In the genomic region with DNA sequence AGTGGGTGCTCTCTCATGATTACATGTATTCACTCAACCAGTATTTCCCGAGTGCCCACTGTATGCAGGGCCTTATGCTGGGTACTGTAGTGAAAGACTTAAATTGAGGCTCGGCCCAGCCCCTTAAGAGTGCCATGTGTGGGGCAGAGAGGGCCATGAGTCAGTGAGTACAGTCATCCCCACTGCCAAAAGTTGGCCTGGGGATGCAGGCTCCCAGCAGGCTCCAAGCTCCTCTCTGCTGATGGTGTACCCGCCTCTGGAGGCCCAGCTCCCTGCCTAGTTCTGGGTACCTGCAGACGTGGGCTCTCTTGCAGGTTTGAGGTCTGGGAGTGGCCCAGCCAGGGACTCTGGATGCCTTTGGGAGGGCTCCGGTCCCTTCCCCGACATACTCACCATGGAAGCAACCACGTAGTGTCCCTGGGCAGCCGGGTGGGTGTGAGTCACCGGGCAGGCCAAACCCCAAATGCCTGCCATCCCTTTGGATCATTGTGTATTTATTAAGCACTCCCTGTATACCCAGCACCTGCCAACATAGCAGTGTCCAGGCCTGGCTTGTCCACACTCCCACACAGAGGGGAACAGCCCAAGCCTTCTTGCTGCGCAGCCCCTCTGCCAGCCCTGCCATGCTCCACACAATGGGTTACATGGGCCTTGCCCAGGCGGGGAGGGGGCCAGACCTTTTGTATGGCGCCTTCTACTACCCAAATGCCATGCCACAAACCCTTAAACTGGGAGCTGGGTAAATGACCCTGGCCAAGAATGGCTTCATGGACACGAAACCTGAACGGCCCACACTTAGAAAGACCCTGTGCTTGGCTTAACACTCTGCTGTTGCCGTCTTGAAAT, we compare ENCODE assay signal across 12 cellular contexts.
DNase-seq lines count a peak whose midpoint lies in the region; ATAC-seq, FAIRE-seq and TF ChIP-seq lines count a peak whose summit lies in the region.
"Had no signal": no experiment of that assay in that cellular context is flagged by ENCODE, and none has a peak within 500 bp of the region (broad histone marks: within the 10 kb centered on the region; RNA-seq: fewer than 3 reads in every experiment).

No MANE protein-coding gene starts in this region.

- TF ChIP-seq CTCF in HepG2 (CRISPR knock-in tag; IDR thresholded peaks at IDR 0.05) (no peak), lower leg skin (IDR thresholded peaks at IDR 0.05) (no peak)

- peaks cover 74% of the 10 kb centered on the region for H3K4me1 ChIP-seq in HepG2 (ENCODE audit: insufficient read depth, low read length)

- no peak overlapping the region for H3K4me3 Mint-ChIP-seq in activated CD8-positive, alpha-beta T cell treated with anti-CD3 and anti-CD28 coated beads, Interleukin-2, amount 10 ng/mL, durations not matched to agents 7 days and 5 days

- peaks cover 28% of the 10 kb centered on the region for H3K4me1 Mint-ChIP-seq in activated CD8-positive, alpha-beta T cell treated with anti-CD3 and anti-CD28 coated beads, Interleukin-2, amount 10 ng/mL, durations not matched to agents 7 days and 5 days (ENCODE audit: low read depth)

- H3K9me3 Mint-ChIP-seq in activated CD8-positive, alpha-beta T cell treated with anti-CD3 and anti-CD28 coated beads, Interleukin-2, amount 10 ng/mL, durations not matched to agents 7 days and 5 days (ENCODE audit: insufficient read depth): no peaks in the 10 kb centered on the region
- H3K9me3 Mint-ChIP-seq: activated T-helper 2 cell treated with anti-CD3 and anti-CD28 coated beads, Interferon-gamma antibody, Interleukin-2, Interleukin-4, amounts not matched to agents 10 μg/mL and 5 μg/mL and 100 μg/mL, durations not matched to agents 14 hours and 24 hours and 36 hours had no signal

- H3K4me2 ChIP-seq in HepG2 (ENCODE audit: low read depth, low read length): no peak overlapping the region

- no peak overlapping the region for H2AFZ ChIP-seq in HepG2 (ENCODE audit: low read length)

- TF ChIP-seq EP300 in HepG2 (IDR thresholded peaks at IDR 0.05; ENCODE audit: low read depth in 2 of 2, low read length in 2 of 2): no peak
- TF ChIP-seq EP300 in HepG2 (CRISPR knock-in tag; IDR thresholded peaks at IDR 0.05; ENCODE audit: borderline replicate concordance): no peak

- no peak for TF ChIP-seq RAD21 in HepG2 (CRISPR knock-in tag; IDR thresholded peaks at IDR 0.05)

- no peak overlapping the region for H3K27ac Mint-ChIP-seq in activated CD8-positive, alpha-beta T cell treated with anti-CD3 and anti-CD28 coated beads, Interleukin-2, amount 10 ng/mL, durations not matched to agents 7 days and 5 days
- H3K27ac Mint-ChIP-seq: activated T-helper 2 cell treated with anti-CD3 and anti-CD28 coated beads, Interferon-gamma antibody, Interleukin-2, Interleukin-4, amounts not matched to agents 10 μg/mL and 5 μg/mL and 100 μg/mL, durations not matched to agents 14 hours and 24 hours and 36 hours had no signal

- no peak for TF ChIP-seq POLR2A in HepG2 (IDR thresholded peaks at IDR 0.05; ENCODE audit: insufficient read depth in 1 of 2, low read depth in 2 of 2, low read length in 2 of 2)
- TF ChIP-seq POLR2A in lower leg skin (IDR thresholded peaks at IDR 0.05): no peak

- CTCF ChIA-PET in activated CD8-positive, alpha-beta T cell treated with anti-CD3 and anti-CD28 coated beads, Interleukin-2, amount 10 ng/mL, durations not matched to agents 7 days and 5 days (lab: Charles Lee): interaction anchor here (1.1 to 2.2 kb wide), 4 partner anchors 10 to 199 kb away, joined by 3 to 5 read pairs (median 4); no protein-coding TSS in a partner anchor
- CTCF ChIA-PET in HepG2 (lab: Yijun Ruan, JAX; ENCODE audit: low intra/inter-chr PET ratio, low total read pairs): no interaction called here

- in situ Hi-C loops in HepG2 (cut with HindIII; ENCODE audit: extremely low pct_ligation_motif_present, low pct_unique_long_range_greater_than_20kb): no loop called here

- no peaks in the 10 kb centered on the region for H3K79me2 ChIP-seq in HepG2 (ENCODE audit: insufficient read depth, low read length)

- H4K20me1 ChIP-seq in HepG2 (ENCODE audit: insufficient read depth, low read length): no peaks in the 10 kb centered on the region

- 96% methylated on average over 13 of the region's 15 CpGs for WGBS in HepG2 (ENCODE audit: low lambda C conversion rate)
- WGBS in lower leg skin, 2 donors: 85 to 92% methylated on average over 15 of the region's 15 CpGs

- no peaks in the 10 kb centered on the region for H3K27me3 ChIP-seq in HepG2 (ENCODE audit: control insufficient read depth in 1 of 2, insufficient read depth in 2 of 2, low read length in 2 of 2)

- DNase-seq in AG08396 (ENCODE audit: low spot score): peak; percentile 31
- DNase-seq in HS-5 (ENCODE audit: low read depth): peak; percentile 72
- DNase-seq in activated CD8-positive, alpha-beta T cell treated with anti-CD3 and anti-CD28 coated beads, Interleukin-2, amount 10 ng/mL, durations not matched to agents 7 days and 5 days: no peak
- DNase-seq in HepG2 (ENCODE audit: low spot score): no peak
- no peak for DNase-seq in lower leg skin (ENCODE audit: low spot score in 2 of 2)
- DNase-seq in pons (ENCODE audit: low spot score): no peak
- DNase-seq: NCI-H524 treated with DMSO at 0.1 percent for 48 hours, T-helper 9 cell had no signal

- ATAC-seq in activated CD8-positive, alpha-beta T cell treated with anti-CD3 and anti-CD28 coated beads, Interleukin-2, amount 10 ng/mL, durations not matched to agents 7 days and 5 days: peak; percentile 7
- ATAC-seq in HepG2: no peak
- ATAC-seq in GM18868 (IDR thresholded peaks at IDR 0.05; ENCODE audit: unreplicated experiment): no peak
- no peak for ATAC-seq in HG02870 (IDR thresholded peaks at IDR 0.05; ENCODE audit: unreplicated experiment)

- no peaks in the 10 kb centered on the region for H3K36me3 ChIP-seq in HepG2 (replicated peaks in 1 of 2; ENCODE audit: control insufficient read depth in 1 of 2, insufficient read depth in 2 of 2, low read length in 2 of 2)

- H3K27me3 Mint-ChIP-seq in activated CD8-positive, alpha-beta T cell treated with anti-CD3 and anti-CD28 coated beads, Interleukin-2, amount 10 ng/mL, durations not matched to agents 7 days and 5 days (ENCODE audit: low read depth): peaks cover 16% of the 10 kb centered on the region

- H3K27ac ChIP-seq in HepG2 (ENCODE audit: extremely low read length, insufficient read depth, low read length): no peak overlapping the region

- FAIRE-seq in HepG2 (lab: Jason Lieb, UNC): no peak
- FAIRE-seq: HTR-8/SVneo had no signal

- H3K36me3 Mint-ChIP-seq in activated CD8-positive, alpha-beta T cell treated with anti-CD3 and anti-CD28 coated beads, Interleukin-2, amount 10 ng/mL, durations not matched to agents 7 days and 5 days (ENCODE audit: low read depth): no peaks in the 10 kb centered on the region

- no peak overlapping the region for H3K4me3 ChIP-seq in HepG2 (replicated peaks in 1 of 3; ENCODE audit: insufficient read depth in 1 of 3, low read depth in 2 of 3, low read length in 3 of 3)
- H3K4me3 ChIP-seq in lower leg skin (ENCODE audit: low read depth, poor library complexity, severe bottlenecking): no peak overlapping the region

- no TSS peak for BruUV-seq in HepG2 (replicated peaks; lab: Mats Ljungman, UMichigan)

- POLR2A ChIA-PET in activated CD8-positive, alpha-beta T cell treated with anti-CD3 and anti-CD28 coated beads, Interleukin-2, amount 10 ng/mL, durations not matched to agents 7 days and 5 days (lab: Charles Lee): no interaction called here
- POLR2A ChIA-PET in HepG2 (lab: Yijun Ruan, JAX): interaction anchor here (5.2 kb wide), 1 partner anchor 9 kb away, joined by 133 read pairs; no protein-coding TSS in a partner anchor

- H3K9me3 ChIP-seq in HepG2 (ENCODE audit: low read length): no peaks in the 10 kb centered on the region

- H3K9ac ChIP-seq in HepG2 (ENCODE audit: insufficient read depth, low read depth, low read length): no peak overlapping the region

- intact Hi-C loops in HepG2 (cut with micrococcal nuclease; ENCODE audit: unreplicated experiment) (no loop called here), lower leg skin (cut with DNase I; ENCODE audit: low total_unique reads) (no loop called here)

TF ChIP-seq in HepG2, 621 proteins besides CTCF, POLR2A, EP300 and RAD21:
- TF ChIP-seq BRD4 (CRISPR knock-in tag; IDR thresholded peaks at IDR 0.05): no peak
- no peak for TF ChIP-seq HOXD1 (CRISPR knock-in tag; IDR thresholded peaks at IDR 0.05)
- 0 out of 2 replicates have a peak, but pooled peaks have one; percentile 20 for TF ChIP-seq FOSL2 (CRISPR knock-in tag; IDR thresholded peaks at IDR 0.05)
- 0 out of 2 replicates have a peak, but pooled peaks have one; percentile 14 for TF ChIP-seq ZXDC (CRISPR knock-in tag; IDR thresholded peaks at IDR 0.05)
- TF ChIP-seq SMAD1 (CRISPR knock-in tag; IDR thresholded peaks at IDR 0.05; ENCODE audit: borderline replicate concordance, low read depth): no peak
- no peak for TF ChIP-seq IRX3 (CRISPR knock-in tag; IDR thresholded peaks at IDR 0.05; ENCODE audit: borderline replicate concordance, low read depth)
- no peak for TF ChIP-seq NFE2L2 (IDR thresholded peaks at IDR 0.05; ENCODE audit: low read length)

Comparison
In these comparisons a context has a peak if more than half of its experiments do, and no peak if none do; other contexts are left out.
1. DNase-seq: peak in AG08396 (single experiment) and HS-5 (single experiment); none in activated CD8-positive, alpha-beta T cell treated with anti-CD3 and anti-CD28 coated beads, Interleukin-2, amount 10 ng/mL, durations not matched to agents 7 days and 5 days (single experiment), HepG2 (single experiment), lower leg skin (0 of 2) and pons (single experiment).